In genomic region chr18:63073481-63073880, GRCh38 we compare ENCODE assay signal across 10 cellular contexts.
DNase-seq lines count a peak whose midpoint lies in the region; ATAC-seq, FAIRE-seq and TF ChIP-seq lines count a peak whose summit lies in the region.
"Had no signal": no experiment of that assay in that cellular context is flagged by ENCODE, and none has a peak within 500 bp of the region (broad histone marks: within the 10 kb centered on the region; RNA-seq: fewer than 3 reads in every experiment).

No MANE protein-coding gene starts in this region.

- H3K27ac ChIP-seq in VCaP, result no peak overlapping the region
- H3K27ac ChIP-seq: thoracic aorta, WERI-Rb-1 had no signal

- H3K9me3 Mint-ChIP-seq in type B pancreatic cell, result peaks cover 4% of the 10 kb centered on the region

- TF ChIP-seq POLR2A in H54 (IDR thresholded peaks at IDR 0.05; ENCODE audit: low read depth, low read length), result no peak

- peaks cover 4% of the 10 kb centered on the region for H3K36me3 Mint-ChIP-seq in type B pancreatic cell

- peak; percentile 4 for DNase-seq in Caki2 (ENCODE audit: low read depth)
- no peak for DNase-seq in NCI-H774 (lab: John Stamatoyannopoulos, UW)
- no peak for DNase-seq in H54 (ENCODE audit: insufficient read length, low spot score)
- DNase-seq in posterior vena cava (ENCODE audit: low spot score), result no peak
- DNase-seq in type B pancreatic cell (ENCODE audit: extremely low spot score, unreplicated experiment), result no peak
- DNase-seq: WERI-Rb-1 had no signal

- peaks cover 16% of the 10 kb centered on the region for H3K4me1 Mint-ChIP-seq in type B pancreatic cell (ENCODE audit: unreplicated experiment)

- H3K4me3 Mint-ChIP-seq in type B pancreatic cell, result no peak overlapping the region

- no peaks in the 10 kb centered on the region for H3K27me3 Mint-ChIP-seq in type B pancreatic cell

- peak; percentile 32 for ATAC-seq in GM18858 (IDR thresholded peaks at IDR 0.05; ENCODE audit: unreplicated experiment)
- peak; percentile 42 for ATAC-seq in HG03378 (IDR thresholded peaks at IDR 0.05; ENCODE audit: unreplicated experiment)

- no peak overlapping the region for H3K27ac Mint-ChIP-seq in type B pancreatic cell

- in situ Hi-C loops in Caki2 (cut with HindIII; ENCODE audit: low pct_unique_long_range_greater_than_20kb, low sequenced_read_pairs), result no loop called here

- TF ChIP-seq CTCF in VCaP (conservative IDR thresholded peaks at IDR 0.05) (peak; percentile 74), type B pancreatic cell (conservative IDR thresholded peaks at IDR 0.05) (no peak)

- no peak for FAIRE-seq in H54 (lab: Jason Lieb, UNC)

- intact Hi-C loops in posterior vena cava (cut with DNase I), result no loop called here
